Comparison of ENCODE assay signal across 1 cellular context in genomic region chr5:88883566-88884434, GRCh38.
A peak's percentile ranks its signal among the peaks of the same experiment; 100 is the strongest.
TF ChIP-seq lines count a peak whose summit lies in the region.

No MANE protein-coding gene starts in this region.

TF ChIP-seq in K562, 482 proteins besides CTCF, POLR2A, EP300 and RAD21 (continued from another document and continues in another):
- TF ChIP-seq FOXP4 (CRISPR knock-in tag; IDR thresholded peaks at IDR 0.05; ENCODE audit: borderline replicate concordance) (peak; percentile 59; the same call in 1 of the 2 replicates), CEBPB (tag; IDR thresholded peaks at IDR 0.05) (peak; percentile 19; the same call in 1 of the 2 replicates), HDAC1 (IDR thresholded peaks at IDR 0.05) (no peak), CBFA2T3 (IDR thresholded peaks at IDR 0.05) (no peak), OTX1 (CRISPR knock-in tag; IDR thresholded peaks at IDR 0.05) (no peak), FOXO4 (CRISPR knock-in tag; IDR thresholded peaks at IDR 0.05) (no peak), SMAD4 (CRISPR knock-in tag; conservative IDR thresholded peaks at IDR 0.05) (0 out of 2 replicates have a peak, but pooled peaks have one; percentile 52), DNMT1 (IDR thresholded peaks at IDR 0.05) (no peak), NCOR1 (IDR thresholded peaks at IDR 0.05) (no peak), LCOR (CRISPR knock-in tag; IDR thresholded peaks at IDR 0.05) (peak; percentile 89), TAF1 (IDR thresholded peaks at IDR 0.05; ENCODE audit: control insufficient read depth, extremely low read depth, insufficient read depth, low read length, severe bottlenecking) (peak; percentile 33), NFRKB (IDR thresholded peaks at IDR 0.05; ENCODE audit: low read depth) (0 out of 2 replicates have a peak, but pooled peaks have one; percentile 19), IFI16 (CRISPR knock-in tag; IDR thresholded peaks at IDR 0.05) (no peak), ZNF224 (CRISPR knock-in tag; IDR thresholded peaks at IDR 0.05) (0 out of 2 replicates have a peak, but pooled peaks have one; percentile 44), HMGN3 (IDR thresholded peaks at IDR 0.05; ENCODE audit: borderline replicate concordance, extremely low read depth, insufficient read length, low read depth, low read length) (no peak), ETV5 (CRISPR knock-in tag; IDR thresholded peaks at IDR 0.05; ENCODE audit: low read depth) (peak; percentile 81; the same call in 1 of the 2 replicates), ZEB2 (IDR thresholded peaks at IDR 0.05) (no peak), MTF1 (CRISPR knock-in tag; IDR thresholded peaks at IDR 0.05; ENCODE audit: borderline replicate concordance) (no peak), HNRNPH1 (optimal IDR thresholded peaks at IDR 0.05; ENCODE audit: low read depth, low read length) (no peak), MGA (IDR thresholded peaks at IDR 0.05) (peak; percentile 76), HLTF (IDR thresholded peaks at IDR 0.05) (no peak), DACH1 (IDR thresholded peaks at IDR 0.05; ENCODE audit: partially characterized antibody) (no peak), ZNF511 (CRISPR knock-in tag; IDR thresholded peaks at IDR 0.05) (peak; percentile 86; the same call in 1 of the 2 replicates), TRIM24 (IDR thresholded peaks at IDR 0.05) (no peak), RBBP5 (IDR thresholded peaks at IDR 0.05; ENCODE audit: borderline replicate concordance, insufficient read depth, low read length, poor library complexity, severe bottlenecking) (peak; percentile 79), CBX2 (IDR thresholded peaks at IDR 0.05; ENCODE audit: insufficient read depth, low read length, poor library complexity, severe bottlenecking) (no peak), MLX (CRISPR knock-in tag; conservative IDR thresholded peaks at IDR 0.05) (no peak), E2F5 (CRISPR knock-in tag; IDR thresholded peaks at IDR 0.05) (no peak), ZNF668 (CRISPR knock-in tag; IDR thresholded peaks at IDR 0.05) (no peak), NRF1 (conservative IDR thresholded peaks at IDR 0.05 in 1 of 2, IDR thresholded peaks at IDR 0.05 in 1 of 2) (peak in 1 of 2 experiments; percentile 12; a peak in 1 of 4 replicates), NR4A1 (CRISPR knock-in tag; IDR thresholded peaks at IDR 0.05) (no peak), NR4A1 (tag; IDR thresholded peaks at IDR 0.05) (no peak), NONO (IDR thresholded peaks at IDR 0.05; ENCODE audit: low read depth in 2 of 2, low read length in 1 of 2) (no peak), TFAP4 (CRISPR knock-in tag; IDR thresholded peaks at IDR 0.05; ENCODE audit: borderline replicate concordance) (peak; percentile 58; the same call in 1 of the 2 replicates), HES1 (IDR thresholded peaks at IDR 0.05; ENCODE audit: low read depth) (0 out of 2 replicates have a peak, but pooled peaks have one; percentile 26), HNRNPLL (IDR thresholded peaks at IDR 0.05; ENCODE audit: low read depth, low read length, poor library complexity, severe bottlenecking) (peak; percentile 89), ZNF696 (CRISPR knock-in tag; conservative IDR thresholded peaks at IDR 0.05) (no peak), GABPA (tag; conservative IDR thresholded peaks at IDR 0.05; ENCODE audit: low read depth) (no peak), CCAR2 (IDR thresholded peaks at IDR 0.05; ENCODE audit: low read depth, low read length) (no peak), BRD9 (IDR thresholded peaks at IDR 0.05; ENCODE audit: low read depth, partially characterized antibody) (peak; percentile 17), BHLHE40 (IDR thresholded peaks at IDR 0.05; ENCODE audit: low read length) (peak; percentile 54), CXXC5 (CRISPR knock-in tag; IDR thresholded peaks at IDR 0.05) (peak; percentile 75), TOE1 (IDR thresholded peaks at IDR 0.05; ENCODE audit: borderline replicate concordance) (0 out of 2 replicates have a peak, but pooled peaks have one; percentile 17), TOE1 (CRISPR knock-in tag; IDR thresholded peaks at IDR 0.05; ENCODE audit: borderline replicate concordance, low read depth) (no peak), FOXP1 (CRISPR knock-in tag; IDR thresholded peaks at IDR 0.05) (peak; percentile 72; the same call in 1 of the 2 replicates), E2F6 (IDR thresholded peaks at IDR 0.05; ENCODE audit: borderline replicate concordance in 1 of 2, extremely low read depth in 1 of 2, insufficient read depth in 1 of 2, insufficient read length in 1 of 2, low read depth in 1 of 2, low read length in 1 of 2, poor library complexity in 1 of 2, severe bottlenecking in 1 of 2) (peak; percentile 68 to 85)
